Comparison of ENCODE assay signal across 8 cellular contexts in genomic region chr4:7295917-7296660, GRCh38.
DNase-seq lines count a peak whose midpoint lies in the region; TF ChIP-seq lines count a peak whose summit lies in the region.

No MANE protein-coding gene starts in this region.

- H3K36me3 ChIP-seq in adrenal gland (replicated peaks in 1 of 2) = no peaks in the 10 kb centered on the region
- no peaks in the 10 kb centered on the region for H3K36me3 ChIP-seq in uterus
- no peaks in the 10 kb centered on the region for H3K36me3 ChIP-seq in CD8-positive, alpha-beta memory T cell (ENCODE audit: insufficient read depth, low read length)

- no peaks in the 10 kb centered on the region for H3K9me3 Mint-ChIP-seq in activated naive CD4-positive, alpha-beta T cell treated with anti-CD3 and anti-CD28 coated beads for 36 hours
- H3K9me3 Mint-ChIP-seq in CD8-positive, alpha-beta memory T cell = no peaks in the 10 kb centered on the region

- peak; percentile 21 for DNase-seq in activated naive CD4-positive, alpha-beta T cell treated with anti-CD3 and anti-CD28 coated beads for 36 hours
- no peak for DNase-seq in activated naive CD4-positive, alpha-beta T cell treated with Interleukin-2 at 50 U/mL for 16 hours
- DNase-seq in adrenal gland (peak in 6 of 7 donors; percentile 13 to 54 (median 26)), iPS-NIHi11 (ENCODE audit: low spot score) (peak; percentile 54), uterus (peak; percentile 42 to 66), A172 (ENCODE audit: low spot score) (no peak)
- DNase-seq in CD8-positive, alpha-beta memory T cell = no peak
- no peak for DNase-seq in activated CD4-positive, alpha-beta T cell treated with anti-CD3 and anti-CD28 coated beads for 4 hours

- intact Hi-C loops in activated naive CD4-positive, alpha-beta T cell treated with anti-CD3 and anti-CD28 coated beads for 36 hours (cut with micrococcal nuclease) = no loop called here
- intact Hi-C loops in adrenal gland (cut with DNase I) (loop anchor here (5.0 kb wide), 1 partner anchor 104 kb away; the partner anchor contains the start of gene SORCS2 (in 2 of the 2)), uterus (cut with DNase I; ENCODE audit: low total_unique reads) (loop anchor here (5.0 kb wide), 1 partner anchor 104 kb away; the partner anchor contains the start of gene SORCS2)

- no peak overlapping the region for H3K4me3 Mint-ChIP-seq in activated naive CD4-positive, alpha-beta T cell treated with anti-CD3 and anti-CD28 coated beads for 36 hours
- no peak overlapping the region for H3K4me3 Mint-ChIP-seq in CD8-positive, alpha-beta memory T cell

- H3K27ac ChIP-seq in adrenal gland = no peak overlapping the region
- no peak overlapping the region for H3K27ac ChIP-seq in uterus
- H3K27ac ChIP-seq in CD8-positive, alpha-beta memory T cell (ENCODE audit: low read depth, low read length) = no peak overlapping the region

- no peak overlapping the region for H3K27ac Mint-ChIP-seq in activated naive CD4-positive, alpha-beta T cell treated with anti-CD3 and anti-CD28 coated beads for 36 hours
- H3K27ac Mint-ChIP-seq in CD8-positive, alpha-beta memory T cell = no peak overlapping the region

- peaks cover 6% of the 10 kb centered on the region for H3K27me3 Mint-ChIP-seq in activated naive CD4-positive, alpha-beta T cell treated with anti-CD3 and anti-CD28 coated beads for 36 hours (ENCODE audit: low read depth)
- peaks cover 6 to 10% of the 10 kb centered on the region in 2 donors for H3K27me3 Mint-ChIP-seq in CD8-positive, alpha-beta memory T cell

- CTCF ChIA-PET in activated naive CD4-positive, alpha-beta T cell treated with anti-CD3 and anti-CD28 coated beads for 36 hours (lab: Charles Lee) = interaction anchor here (0.8 kb wide), 1 partner anchor 21 kb away, joined by 3 read pairs; no protein-coding TSS in a partner anchor
- CTCF ChIA-PET in CD8-positive, alpha-beta memory T cell (lab: Charles Lee) = no interaction called here

- TF ChIP-seq CTCF in adrenal gland (IDR thresholded peaks at IDR 0.05) (peak in 5 of 6 experiments; percentile 17 to 53 (median 50)), uterus (IDR thresholded peaks at IDR 0.05) (peak; percentile 60 to 72 (median 71))

- H3K4me1 Mint-ChIP-seq in activated naive CD4-positive, alpha-beta T cell treated with anti-CD3 and anti-CD28 coated beads for 36 hours (ENCODE audit: low read depth) = no peaks in the 10 kb centered on the region
- no peaks in the 10 kb centered on the region for H3K4me1 Mint-ChIP-seq in CD8-positive, alpha-beta memory T cell

- H3K9me3 ChIP-seq in adrenal gland (replicated peaks in 1 of 3) (no peaks in the 10 kb centered on the region), uterus (no peaks in the 10 kb centered on the region)
- H3K9me3 ChIP-seq in CD8-positive, alpha-beta memory T cell (ENCODE audit: low read length) = no peaks in the 10 kb centered on the region

- H3K4me3 ChIP-seq in adrenal gland = no peak overlapping the region
- no peak overlapping the region for H3K4me3 ChIP-seq in uterus
- no peak overlapping the region for H3K4me3 ChIP-seq in CD8-positive, alpha-beta memory T cell (ENCODE audit: low read length)

- H3K36me3 Mint-ChIP-seq in activated naive CD4-positive, alpha-beta T cell treated with anti-CD3 and anti-CD28 coated beads for 36 hours (ENCODE audit: low read depth) = no peaks in the 10 kb centered on the region
- no peaks in the 10 kb centered on the region for H3K36me3 Mint-ChIP-seq in CD8-positive, alpha-beta memory T cell

- POLR2A ChIA-PET in CD8-positive, alpha-beta memory T cell (lab: Charles Lee) = no interaction called here

- peaks cover 6% of the 10 kb centered on the region for H3K27me3 ChIP-seq in adrenal gland
- no peaks in the 10 kb centered on the region for H3K27me3 ChIP-seq in uterus
- H3K27me3 ChIP-seq in CD8-positive, alpha-beta memory T cell (ENCODE audit: insufficient read depth, low read length, poor library complexity, severe bottlenecking) = no peaks in the 10 kb centered on the region

- TF ChIP-seq POLR2A in adrenal gland (IDR thresholded peaks at IDR 0.05) (no peak), uterus (IDR thresholded peaks at IDR 0.05) (no peak)

- H3K4me1 ChIP-seq in adrenal gland (replicated peaks in 1 of 2) (no peaks in the 10 kb centered on the region), uterus (peaks cover 0 to 6% of the 10 kb centered on the region in 2 donors)
- H3K4me1 ChIP-seq in CD8-positive, alpha-beta memory T cell (ENCODE audit: insufficient read depth, low read length) = no peaks in the 10 kb centered on the region

- 53 to 60% (median 57%) methylated on average over 6 to 19 of the region's 19 CpGs for WGBS in adrenal gland, 4 donors

Comparison
In these comparisons a context has a peak if more than half of its experiments do, and no peak if none do; other contexts are left out.
1. DNase-seq: peak in activated naive CD4-positive, alpha-beta T cell treated with anti-CD3 and anti-CD28 coated beads for 36 hours (single experiment), adrenal gland (6 of 7), iPS-NIHi11 (single experiment) and uterus (2 of 2); none in activated naive CD4-positive, alpha-beta T cell treated with Interleukin-2 at 50 U/mL for 16 hours (single experiment), A172 (single experiment), CD8-positive, alpha-beta memory T cell (0 of 5) and activated CD4-positive, alpha-beta T cell treated with anti-CD3 and anti-CD28 coated beads for 4 hours (0 of 2).